1 cellular context compared by ENCODE assay signal in genomic region chr2:96320326-96321229, GRCh38.
TF ChIP-seq lines count a peak whose summit lies in the region.

No MANE protein-coding gene starts in this region.

TF ChIP-seq in H1, 55 proteins besides CTCF, POLR2A, EP300 and RAD21:
- TF ChIP-seq RBBP5 (IDR thresholded peaks at IDR 0.05; ENCODE audit: borderline replicate concordance, low read depth, low read length) = no peak
- no peak for TF ChIP-seq POU5F1 (IDR thresholded peaks at IDR 0.05; ENCODE audit: low read depth, low read length)
- TF ChIP-seq CBX5 (IDR thresholded peaks at IDR 0.05; ENCODE audit: low read depth, low read length) = no peak
- TF ChIP-seq CTBP2 (IDR thresholded peaks at IDR 0.05; ENCODE audit: borderline replicate concordance, insufficient read depth, insufficient read length, low read length) = no peak
- no peak for TF ChIP-seq TEAD4 (IDR thresholded peaks at IDR 0.05; ENCODE audit: low read depth, low read length)
- TF ChIP-seq CHD7 (IDR thresholded peaks at IDR 0.05; ENCODE audit: insufficient replicate concordance, low read length) = no peak
- TF ChIP-seq TAF1 (IDR thresholded peaks at IDR 0.05; ENCODE audit: low read depth, low read length) = no peak
- TF ChIP-seq SIX5 (IDR thresholded peaks at IDR 0.05; ENCODE audit: low read depth, low read length) = no peak
- TF ChIP-seq NRF1 (IDR thresholded peaks at IDR 0.05; ENCODE audit: low read depth, low read length) = no peak
